ENCODE assay signal across 13 cellular contexts in genomic region chr10:28254290-28254985, GRCh38. TPM values are rescaled to one million over a fixed set of nuclear protein-coding genes. Genes with fewer than 3 reads are reported as not detected.
DNase-seq lines count a peak whose midpoint lies in the region; ATAC-seq and TF ChIP-seq lines count a peak whose summit lies in the region.
"Had no signal": no experiment of that assay in that cellular context is flagged by ENCODE, and none has a peak within 500 bp of the region (broad histone marks: within the 10 kb centered on the region; RNA-seq: fewer than 3 reads in every experiment).

No MANE protein-coding gene starts in this region.

- CTCF ChIA-PET in AG04450 (lab: Charles Lee) = interaction anchor here (1.4 to 5.6 kb wide), 3 partner anchors 127 to 809 kb away, joined by 5 to 137 read pairs (median 6); no protein-coding TSS in a partner anchor

- no peaks in the 10 kb centered on the region for H3K9me3 ChIP-seq in AG04450 (ENCODE audit: control insufficient read depth, insufficient read depth, low read length)

- peaks cover 15% of the 10 kb centered on the region for H3K27me3 ChIP-seq in AG04450 (ENCODE audit: control insufficient read depth, insufficient read depth, low read length)

- POLR2A ChIA-PET in AG04450 (lab: Yijun Ruan, JAX) = no interaction called here

- no peak for TF ChIP-seq CTCF in AG04450 (IDR thresholded peaks at IDR 0.05; ENCODE audit: low read depth, low read length)

- H3K4me3 ChIP-seq in AG04450 (ENCODE audit: low read depth, low read length) = no peak overlapping the region

- ATAC-seq in HG02885 (IDR thresholded peaks at IDR 0.05; ENCODE audit: poor library complexity, unreplicated experiment) = no peak
- ATAC-seq in HG02852 (IDR thresholded peaks at IDR 0.05; ENCODE audit: unreplicated experiment) = no peak

- DNase-seq in AG04450 (ENCODE audit: low read depth, low spot score) = peak; percentile 6
- peak; percentile 10 for DNase-seq in HS-5 (ENCODE audit: low read depth)
- DNase-seq in dermis blood vessel endothelial cell = peak; percentile 10
- peak; percentile 25 for DNase-seq in mucosa of gallbladder (ENCODE audit: low spot score)
- DNase-seq in HK-2 (ENCODE audit: unreplicated experiment) = no peak
- DNase-seq in foreskin melanocyte = no peak
- DNase-seq: central memory CD4-positive, alpha-beta T cell; Karpas-422; NCI-H526; T-helper 1 cell had no signal

- H3K27ac ChIP-seq in AG04450 (ENCODE audit: low read depth, low read length) = no peak overlapping the region
- H3K27ac ChIP-seq: C4-2B had no signal

RNA-seq across cellular contexts. Expression of gene MPP7, which starts 48.4 kb away (rescaled TPM):
- 0.61 and 0.94 TPM in 2 replicates for polyA plus RNA-seq in AG04450 (2011; rRNA removed)
- 1.2 and 2.3 TPM in 2 replicates for polyA minus RNA-seq in AG04450 (2011; rRNA and poly(A)+ RNA removed)
- 6.8 and 16.3 TPM in 2 replicates for total RNA-seq in dermis blood vessel endothelial cell
- 47.5 TPM for total RNA-seq in mucosa of gallbladder

Comparison
In these comparisons a context has a peak if more than half of its experiments do, and no peak if none do; other contexts are left out.
1. DNase-seq: peak in AG04450 (single experiment), HS-5 (single experiment), dermis blood vessel endothelial cell (single experiment) and mucosa of gallbladder (single experiment); none in HK-2 (single experiment) and foreskin melanocyte (single experiment).